Comparison of ENCODE assay signal across 19 cellular contexts in genomic region chr9:16132513-16132912, GRCh38.
DNase-seq lines count a peak whose midpoint lies in the region; ATAC-seq, FAIRE-seq and TF ChIP-seq lines count a peak whose summit lies in the region.
"Had no signal": no experiment of that assay in that cellular context is flagged by ENCODE, and none has a peak within 500 bp of the region (broad histone marks: within the 10 kb centered on the region; RNA-seq: fewer than 3 reads in every experiment).

No MANE protein-coding gene starts in this region.

- H3K9me3 ChIP-seq in astrocyte (ENCODE audit: insufficient read depth, low read depth, low read length) (no peaks in the 10 kb centered on the region), gastrocnemius medialis (no peaks in the 10 kb centered on the region)
- H3K9me3 ChIP-seq: SK-N-SH had no signal

- peaks cover 27% of the 10 kb centered on the region for H3K4me1 Mint-ChIP-seq in astrocyte (ENCODE audit: low read depth, unreplicated experiment)
- H3K4me1 Mint-ChIP-seq: B cell, GM23338 had no signal

- ATAC-seq in gastrocnemius medialis (no peak), GM18517 (IDR thresholded peaks at IDR 0.05; ENCODE audit: unreplicated experiment) (no peak)
- ATAC-seq: GM23338 had no signal

- in situ Hi-C loops in gastrocnemius medialis (cut with MboI; ENCODE audit: low sequenced_read_pairs in 4 of 4) = no loop called here

- H3K4me2 ChIP-seq in astrocyte (ENCODE audit: low read length) = no peak overlapping the region
- H3K4me2 ChIP-seq: GM23338, SK-N-SH had no signal

- H2AFZ ChIP-seq in astrocyte (ENCODE audit: low read depth, low read length) = no peak overlapping the region

- peaks cover 3% of the 10 kb centered on the region for H3K36me3 Mint-ChIP-seq in astrocyte (ENCODE audit: low read depth, unreplicated experiment)
- H3K36me3 Mint-ChIP-seq: CD14-positive monocyte had no signal

- H3K4me1 ChIP-seq in astrocyte (ENCODE audit: insufficient read depth, low read length) (peaks cover 37% of the 10 kb centered on the region), gastrocnemius medialis (no peaks in the 10 kb centered on the region)

- no peak overlapping the region for H3K4me3 ChIP-seq in AG09309 (ENCODE audit: control insufficient read depth, low read depth, low read length)
- H3K4me3 ChIP-seq in astrocyte (ENCODE audit: insufficient read depth, low read depth, low read length) = no peak overlapping the region
- no peak overlapping the region for H3K4me3 ChIP-seq in fibroblast of villous mesenchyme (ENCODE audit: low read depth, low read length)
- H3K4me3 ChIP-seq in gastrocnemius medialis = no peak overlapping the region
- H3K4me3 ChIP-seq: GM23338 had no signal

- H3K36me3 ChIP-seq in astrocyte (ENCODE audit: insufficient read depth, low read length) (no peaks in the 10 kb centered on the region), gastrocnemius medialis (no peaks in the 10 kb centered on the region)

- DNase-seq in AG09309 (ENCODE audit: low read depth) (peak; percentile 47), HCEC 1CT (peak; percentile 7), astrocyte (ENCODE audit: low read depth) (peak; percentile 57), fibroblast of villous mesenchyme (ENCODE audit: low read depth) (peak; percentile 81), gastrocnemius medialis (no peak), HuH-7 (ENCODE audit: low spot score) (no peak)
- no peak for DNase-seq in stimulated activated CD4-positive, alpha-beta T cell treated with anti-CD3 and anti-CD28 coated beads, Interleukin-15, amount 100 ng/mL, for 24 hours
- DNase-seq: EL; Kasumi-1; NCI-H1105 treated with DMSO at 0.1 percent for 48 hours; NCI-H226; NK-92 treated with Interleukin-12 subunit alpha and Interleukin-12 subunit beta, amount 100 ng/mL, for 24 hours; SK-N-SH had no signal

- no peak overlapping the region for H3K27ac Mint-ChIP-seq in astrocyte (ENCODE audit: unreplicated experiment)
- H3K27ac Mint-ChIP-seq: B cell, GM23338 had no signal

- FAIRE-seq in astrocyte (lab: Jason Lieb, UNC) = no peak
- FAIRE-seq: D721Med had no signal

- no peaks in the 10 kb centered on the region for H3K27me3 Mint-ChIP-seq in astrocyte (ENCODE audit: low read depth, unreplicated experiment)
- H3K27me3 Mint-ChIP-seq: B cell had no signal

- intact Hi-C loops in gastrocnemius medialis (cut with DNase I; ENCODE audit: low total_unique reads) = loop anchor here (10.0 kb wide), 1 partner anchor 258 kb away; no protein-coding TSS in a partner anchor

- TF ChIP-seq POLR2A in gastrocnemius medialis (IDR thresholded peaks at IDR 0.05) = no peak

- peaks cover 5% of the 10 kb centered on the region for H3K9me3 Mint-ChIP-seq in astrocyte (ENCODE audit: unreplicated experiment)

- H3K27me3 ChIP-seq in astrocyte (ENCODE audit: insufficient read depth, low read length) (no peaks in the 10 kb centered on the region), gastrocnemius medialis (no peaks in the 10 kb centered on the region)

- no peak overlapping the region for H3K9ac ChIP-seq in astrocyte (ENCODE audit: low read length)
- H3K9ac ChIP-seq: SK-N-SH had no signal

- TF ChIP-seq CTCF in AG09309 (IDR thresholded peaks at IDR 0.05; ENCODE audit: control insufficient read depth, insufficient read depth, low read depth, low read length, missing control alignments) (no peak), astrocyte (IDR thresholded peaks at IDR 0.05; ENCODE audit: insufficient read depth, low read depth, low read length) (no peak), fibroblast of villous mesenchyme (IDR thresholded peaks at IDR 0.05; ENCODE audit: insufficient read depth, low read depth, low read length) (no peak), gastrocnemius medialis (IDR thresholded peaks at IDR 0.05 in 4 of 5, conservative IDR thresholded peaks at IDR 0.05 in 1 of 5) (no peak)

- H3K4me3 Mint-ChIP-seq in astrocyte (ENCODE audit: unreplicated experiment) = no peak overlapping the region
- H3K4me3 Mint-ChIP-seq: B cell, CD14-positive monocyte, GM23338 had no signal

- H3K27ac ChIP-seq in astrocyte (ENCODE audit: low read depth, low read length) = no peak overlapping the region
- H3K27ac ChIP-seq in gastrocnemius medialis = no peak overlapping the region
- H3K27ac ChIP-seq: RWPE1 had no signal

- no peaks in the 10 kb centered on the region for H4K20me1 ChIP-seq in astrocyte (ENCODE audit: insufficient read depth, low read length)

- H3K79me2 ChIP-seq in astrocyte (ENCODE audit: insufficient read depth, low read length) = no peaks in the 10 kb centered on the region

Comparison
In these comparisons a context has a peak if more than half of its experiments do, and no peak if none do; other contexts are left out.
1. DNase-seq: peak in AG09309 (single experiment), HCEC 1CT (single experiment), astrocyte (single experiment) and fibroblast of villous mesenchyme (single experiment); none in stimulated activated CD4-positive, alpha-beta T cell treated with anti-CD3 and anti-CD28 coated beads, Interleukin-15, amount 100 ng/mL, for 24 hours (single experiment), gastrocnemius medialis (0 of 2) and HuH-7 (single experiment).